ENCODE assay signal across 8 cellular contexts in genomic region chr12:68614105-68614679, GRCh38. TPM values are rescaled to one million over a fixed set of nuclear protein-coding genes. Genes with fewer than 3 reads are reported as not detected.
DNase-seq lines count a peak whose midpoint lies in the region; ATAC-seq and TF ChIP-seq lines count a peak whose summit lies in the region.

No MANE protein-coding gene starts in this region.

- intact Hi-C loops in breast epithelium (cut with DNase I; ENCODE audit: low total_unique reads) (no loop called here), natural killer cell (cut with micrococcal nuclease) (loop anchor here (5.0 kb wide), 4 partner anchors 33 to 162 kb away; partner anchors contain the start of gene NUP107), left colon (cut with DNase I, micrococcal nuclease) (loop anchor here in 1 of 2 donors (10.0 kb wide), 1 partner anchor 179 kb away; no protein-coding TSS in a partner anchor)

- H4K20me1 ChIP-seq in Loucy (ENCODE audit: insufficient read depth, low read length, poor library complexity, severe bottlenecking) = peaks cover 77% of the 10 kb centered on the region

- POLR2A ChIA-PET in BJ (lab: Charles Lee) = interaction anchor here (0.6 kb wide), 1 partner anchor 172 kb away, joined by 15 read pairs; no protein-coding TSS in a partner anchor

- H3K79me2 ChIP-seq in Loucy (ENCODE audit: insufficient read depth, low read length) = peaks cover 80% of the 10 kb centered on the region

- no peak for TF ChIP-seq POLR2A in breast epithelium (IDR thresholded peaks at IDR 0.05)

- TF ChIP-seq CTCF in BJ (IDR thresholded peaks at IDR 0.05; ENCODE audit: insufficient read depth, low read depth, low read length) (no peak), Loucy (conservative IDR thresholded peaks at IDR 0.05; ENCODE audit: low read length) (no peak), breast epithelium (IDR thresholded peaks at IDR 0.05) (no peak), natural killer cell (IDR thresholded peaks at IDR 0.05) (no peak)

- H3K27me3 ChIP-seq in BJ (ENCODE audit: control insufficient read depth, insufficient read depth, low read length) (no peaks in the 10 kb centered on the region), Loucy (ENCODE audit: insufficient read depth, low read length, poor library complexity, severe bottlenecking) (no peaks in the 10 kb centered on the region), breast epithelium (no peaks in the 10 kb centered on the region)

- H3K9me3 Mint-ChIP-seq in natural killer cell = no peaks in the 10 kb centered on the region

- H3K36me3 Mint-ChIP-seq in natural killer cell = peaks cover 17% of the 10 kb centered on the region

- H3K4me1 ChIP-seq in Loucy (ENCODE audit: insufficient read depth, low read length, poor library complexity, severe bottlenecking) (peaks cover 53% of the 10 kb centered on the region), breast epithelium (peaks cover 0 to 15% of the 10 kb centered on the region in 2 donors)

- no peaks in the 10 kb centered on the region for H3K27me3 Mint-ChIP-seq in natural killer cell (ENCODE audit: low read depth in 2 of 2)

- ATAC-seq in natural killer cell (no peak), left colon (no peak)

- H3K36me3 ChIP-seq in BJ (ENCODE audit: control insufficient read depth, insufficient read depth, low read length) = peaks cover 4% of the 10 kb centered on the region; the same call in 1 of the 2 replicates
- 0 out of 2 replicates have a peak, but pooled peaks cover 5% of the 10 kb centered on the region for H3K36me3 ChIP-seq in Loucy (ENCODE audit: insufficient read depth, low read length)
- H3K36me3 ChIP-seq in breast epithelium = no peaks in the 10 kb centered on the region

- H3F3A ChIP-seq in Loucy (ENCODE audit: low read depth) = no peaks in the 10 kb centered on the region

- H3K4me3 ChIP-seq in BJ (ENCODE audit: low read depth, low read length) (peak overlapping the region; percentile 16; the same call in 1 of the 2 replicates), Loucy (ENCODE audit: low read length, poor library complexity, severe bottlenecking) (peak overlapping the region; percentile 81), breast epithelium (peak overlapping the region in 1 of 3 donors; percentile 97)

- peak overlapping the region; percentile 98 for H3K4me3 Mint-ChIP-seq in natural killer cell

- H3K27ac Mint-ChIP-seq in natural killer cell = peak overlapping the region; percentile 84 to 95

- peak overlapping the region; percentile 99 for H3K4me2 ChIP-seq in Loucy (ENCODE audit: low read depth, low read length, poor library complexity, severe bottlenecking)

- DNase-seq in BJ (ENCODE audit: low read depth) (no peak), breast epithelium (ENCODE audit: low spot score in 2 of 2) (no peak), natural killer cell (no peak), NCI-H1930 (lab: John Stamatoyannopoulos, UW) (no peak), left colon (no peak), NCI-H2081 (lab: John Stamatoyannopoulos, UW) (no peak), amniotic stem cell (lab: John Stamatoyannopoulos, UW) (no peak)

- H3K9me3 ChIP-seq in Loucy (ENCODE audit: insufficient read depth, low read depth, low read length) (no peaks in the 10 kb centered on the region), breast epithelium (no peaks in the 10 kb centered on the region)

- H3K9ac ChIP-seq in Loucy (ENCODE audit: low read depth, low read length, poor library complexity, severe bottlenecking) = peak overlapping the region; percentile 95

- peak overlapping the region; percentile 26 to 32 for H3K27ac ChIP-seq in breast epithelium

- H2AFZ ChIP-seq in Loucy (ENCODE audit: low read length) = no peak overlapping the region

- CTCF ChIA-PET in BJ (lab: Yijun Ruan, JAX) = interaction anchor here (1.0 to 1.2 kb wide), 2 partner anchors 53 to 130 kb away, joined by 3 to 4 read pairs; no protein-coding TSS in a partner anchor

- H3K4me1 Mint-ChIP-seq in natural killer cell = peaks cover 69 to 73% of the 10 kb centered on the region in 2 donors

- H3K9me2 ChIP-seq in Loucy (replicated peaks; ENCODE audit: low read depth, low read length) = no peaks in the 10 kb centered on the region

RNA-seq across cellular contexts. Expression of gene RAP1B, which starts 3.5 kb away (rescaled TPM):
- polyA plus RNA-seq in BJ (2011; rRNA removed) = 210 and 353 TPM in 2 replicates
- 67.3 and 72.9 TPM in 2 replicates for polyA minus RNA-seq in BJ (2011; rRNA and poly(A)+ RNA removed)
- total RNA-seq in breast epithelium (100 to 1,000 TPM; 176 to 198 (median 186) TPM), natural killer cell (100 to 1,000 TPM; 517 to 664 (median 572) TPM), left colon (100 to 1,000 TPM; 121 to 182 TPM)
